17 cellular contexts compared by ENCODE assay signal in genomic region chr7:135317676-135318326, GRCh38.
A peak's percentile ranks its signal among the peaks of the same experiment; 100 is the strongest.
DNase-seq lines count a peak whose midpoint lies in the region; FAIRE-seq and TF ChIP-seq lines count a peak whose summit lies in the region.
"Had no signal": no experiment of that assay in that cellular context is flagged by ENCODE, and none has a peak within 500 bp of the region (broad histone marks: within the 10 kb centered on the region; RNA-seq: fewer than 3 reads in every experiment).

No MANE protein-coding gene starts in this region.

- CTCF ChIA-PET in H1 (lab: Charles Lee; ENCODE audit: partially characterized antibody): interaction anchor here (0.9 to 7.1 kb wide), 7 partner anchors 17 to 60 kb away, joined by 3 to 42 read pairs (median 4); no protein-coding TSS in a partner anchor

- no peak overlapping the region for H3K4me2 ChIP-seq in H1 (ENCODE audit: insufficient read depth in 1 of 2, low read depth in 2 of 2, low read length in 2 of 2)
- H3K4me2 ChIP-seq in neural progenitor cell: no peak overlapping the region
- H3K4me2 ChIP-seq: smooth muscle cell had no signal

- H4K8ac ChIP-seq in H1 (ENCODE audit: extremely low read depth, insufficient read depth, low read length): no peak overlapping the region

- no peaks in the 10 kb centered on the region for H3K79me1 ChIP-seq in H1 (ENCODE audit: low read depth, low read length)

- TF ChIP-seq CTCF in H1 (IDR thresholded peaks at IDR 0.05; ENCODE audit: control extremely low read depth in 1 of 3, insufficient read depth in 1 of 3, low read depth in 1 of 3, low read length in 3 of 3) (no peak), retinal pigment epithelial cell (conservative IDR thresholded peaks at IDR 0.05; ENCODE audit: low read depth, low read length) (no peak), ascending aorta (IDR thresholded peaks at IDR 0.05) (no peak), neural progenitor cell (IDR thresholded peaks at IDR 0.05) (no peak)

- FAIRE-seq in H1 (lab: Jason Lieb, UNC): no peak

- H3K36me3 ChIP-seq in H1 (ENCODE audit: control insufficient read depth in 2 of 4, insufficient read depth in 4 of 4, low read length in 3 of 4): no peaks in the 10 kb centered on the region; a peak in 1 of 8 replicates
- no peaks in the 10 kb centered on the region for H3K36me3 ChIP-seq in ascending aorta
- no peaks in the 10 kb centered on the region for H3K36me3 ChIP-seq in neural progenitor cell

- POLR2A ChIA-PET in H1 (lab: Charles Lee; ENCODE audit: partially characterized antibody): interaction anchor here (0.8 kb wide), 1 partner anchor 14 kb away, joined by 3 read pairs; no protein-coding TSS in a partner anchor

- H4K91ac ChIP-seq in H1 (replicated peaks; ENCODE audit: insufficient read length, low read length): no peak overlapping the region

- H3K4me1 ChIP-seq in H1 (replicated peaks in 1 of 4; ENCODE audit: control insufficient read depth in 3 of 4, insufficient read depth in 4 of 4, low read length in 3 of 4) (no peaks in the 10 kb centered on the region), ascending aorta (peaks cover 0 to 3% of the 10 kb centered on the region in 2 donors), neural progenitor cell (peaks cover 10% of the 10 kb centered on the region)

- H2AK5ac ChIP-seq in H1 (ENCODE audit: low read depth, low read length): no peak overlapping the region

- H3K9ac ChIP-seq in H1 (replicated peaks in 1 of 4; ENCODE audit: extremely low read depth in 1 of 4, low read depth in 3 of 4, low read length in 3 of 4): no peak overlapping the region
- H3K9ac ChIP-seq in neural progenitor cell: no peak overlapping the region

- no peak for TF ChIP-seq POLR2A in H1 (IDR thresholded peaks at IDR 0.05; ENCODE audit: control extremely low read depth in 1 of 2, low read depth in 2 of 2, low read length in 2 of 2)

- H3K9me3 ChIP-seq in H1 (ENCODE audit: insufficient read depth in 2 of 2, low read depth in 1 of 2, low read length in 1 of 2) (no peaks in the 10 kb centered on the region), ascending aorta (no peaks in the 10 kb centered on the region), neural progenitor cell (ENCODE audit: low read depth) (no peaks in the 10 kb centered on the region)

- no peak overlapping the region for H3K4me3 ChIP-seq in H1 (ENCODE audit: extremely low read depth in 1 of 4, insufficient read depth in 2 of 4, low read depth in 3 of 4, low read length in 4 of 4)
- H3K4me3 ChIP-seq in retinal pigment epithelial cell (ENCODE audit: low read length): no peak overlapping the region
- H3K4me3 ChIP-seq in ascending aorta: no peak overlapping the region
- no peak overlapping the region for H3K4me3 ChIP-seq in neural progenitor cell
- H3K4me3 ChIP-seq: smooth muscle cell had no signal

- no peak overlapping the region for H3K18ac ChIP-seq in H1 (ENCODE audit: extremely low read depth, low read length)

- H3K27ac ChIP-seq in H1 (ENCODE audit: low read depth, low read length): no peak overlapping the region
- H3K27ac ChIP-seq in ascending aorta: no peak overlapping the region
- H3K27ac ChIP-seq in neural progenitor cell: no peak overlapping the region

- DNase-seq in NCI-H82 (lab: John Stamatoyannopoulos, UW): peak; percentile 80
- no peak for DNase-seq in H1 (ENCODE audit: low read depth in 1 of 2, low spot score in 2 of 2)
- DNase-seq in kidney tubule cell (ENCODE audit: low spot score): peak; percentile 87
- DNase-seq in retinal pigment epithelial cell (ENCODE audit: low read depth): peak; percentile 78
- DNase-seq in NK-92 treated with Interleukin-12 subunit alpha and Interleukin-12 subunit beta, amount 100 ng/mL, for 24 hours (lab: John Stamatoyannopoulos, UW): no peak
- no peak for DNase-seq in DMS153 treated with DMSO at 0.1 percent for 48 hours (lab: John Stamatoyannopoulos, UW; ENCODE audit: unreplicated experiment)
- no peak for DNase-seq in ascending aorta (ENCODE audit: low spot score in 2 of 2)
- no peak for DNase-seq in neural progenitor cell (ENCODE audit: low spot score)
- DNase-seq: activated CD8-positive, alpha-beta memory T cell treated with anti-CD3 and anti-CD28 coated beads for 24 hours; anterior cingulate cortex; GOT3; NCI-H2171 treated with DMSO at 0.1 percent for 48 hours; stimulated activated naive B cell treated with anti-CD40 and anti-IgM and Interleukin-4, amounts not matched to agents 10 μg/mL and 1 μg/mL and 100 μg/mL, for 72 hours; T-cell had no signal

- H4K20me1 ChIP-seq in H1 (replicated peaks in 1 of 2; ENCODE audit: control insufficient read depth in 1 of 2, insufficient read depth in 2 of 2, low read length in 2 of 2) (no peaks in the 10 kb centered on the region), neural progenitor cell (ENCODE audit: low read depth) (no peaks in the 10 kb centered on the region)

- H3K14ac ChIP-seq in H1 (ENCODE audit: insufficient read length): no peak overlapping the region

- H2AFZ ChIP-seq in H1 (ENCODE audit: low read length): peak overlapping the region; percentile 93; the same call in 1 of the 2 replicates
- no peak overlapping the region for H2AFZ ChIP-seq in neural progenitor cell (replicated peaks)

- H3K9me3 Mint-ChIP-seq in neural progenitor cell: no peaks in the 10 kb centered on the region
- H3K9me3 Mint-ChIP-seq: activated T-helper 2 cell treated with anti-CD3 and anti-CD28 coated beads, Interferon-gamma antibody, Interleukin-2, Interleukin-4, amounts not matched to agents 10 μg/mL and 5 μg/mL and 100 μg/mL, durations not matched to agents 14 hours and 24 hours and 36 hours; memory B cell; stimulated activated naive B cell treated with anti-CD40 and anti-IgM and Interleukin-4, amounts not matched to agents 10 μg/mL and 1 μg/mL and 100 μg/mL, for 72 hours; T-cell had no signal

- H3K4ac ChIP-seq in H1 (replicated peaks; ENCODE audit: insufficient read length, low read depth, low read length): no peak overlapping the region

- no peaks in the 10 kb centered on the region for H3K36me3 Mint-ChIP-seq in neural progenitor cell
- H3K36me3 Mint-ChIP-seq: memory B cell; stimulated activated naive B cell treated with anti-CD40 and anti-IgM and Interleukin-4, amounts not matched to agents 10 μg/mL and 1 μg/mL and 100 μg/mL, for 72 hours; T-cell had no signal

- H2BK15ac ChIP-seq in H1 (ENCODE audit: low read length): no peak overlapping the region

- H2BK120ac ChIP-seq in H1 (replicated peaks; ENCODE audit: low read depth, low read length): no peak overlapping the region

- no peak overlapping the region for H2BK20ac ChIP-seq in H1 (ENCODE audit: low read length)

- no peak for TF ChIP-seq EP300 in H1 (IDR thresholded peaks at IDR 0.05; ENCODE audit: borderline replicate concordance in 1 of 2, low read depth in 2 of 2, low read length in 2 of 2)

- H3K56ac ChIP-seq in H1 (replicated peaks; ENCODE audit: insufficient read length, low read depth, low read length): no peak overlapping the region

- no peak for TF ChIP-seq RAD21 in H1 (IDR thresholded peaks at IDR 0.05 in 1 of 2, conservative IDR thresholded peaks at IDR 0.05 in 1 of 2; ENCODE audit: low read depth in 2 of 2, low read length in 2 of 2)

- H2BK12ac ChIP-seq in H1 (ENCODE audit: low read depth, low read length): no peak overlapping the region

- intact Hi-C loops in ascending aorta (cut with DNase I): no loop called here

- no peaks in the 10 kb centered on the region for H3K23me2 ChIP-seq in H1 (ENCODE audit: low read depth, low read length)

- no peak overlapping the region for H3K23ac ChIP-seq in H1 (ENCODE audit: insufficient read length)

- 81% methylated on average over 10 of the region's 10 CpGs; no CpG with 5 or more reads in 1 of the 2 experiments for WGBS in H1 (ENCODE audit: extremely low coverage in 1 of 2, insufficient coverage in 1 of 2, insufficient read length in 1 of 2, insufficient replicate concordance in 2 of 2, low coverage in 1 of 2, low lambda C conversion rate in 2 of 2, missing lambda C conversion rate in 1 of 2), 2 experiments

- no peak overlapping the region for H3K27ac Mint-ChIP-seq in neural progenitor cell
- H3K27ac Mint-ChIP-seq: activated T-helper 2 cell treated with anti-CD3 and anti-CD28 coated beads, Interferon-gamma antibody, Interleukin-2, Interleukin-4, amounts not matched to agents 10 μg/mL and 5 μg/mL and 100 μg/mL, durations not matched to agents 14 hours and 24 hours and 36 hours; memory B cell; stimulated activated naive B cell treated with anti-CD40 and anti-IgM and Interleukin-4, amounts not matched to agents 10 μg/mL and 1 μg/mL and 100 μg/mL, for 72 hours; T-cell had no signal

- H3K4me1 Mint-ChIP-seq in neural progenitor cell: peaks cover 7% of the 10 kb centered on the region
- H3K4me1 Mint-ChIP-seq: memory B cell; stimulated activated naive B cell treated with anti-CD40 and anti-IgM and Interleukin-4, amounts not matched to agents 10 μg/mL and 1 μg/mL and 100 μg/mL, for 72 hours; T-cell had no signal

- H3K27me3 Mint-ChIP-seq in neural progenitor cell (ENCODE audit: insufficient read depth, low read depth): peaks cover 3% of the 10 kb centered on the region
- H3K27me3 Mint-ChIP-seq: T-cell had no signal

- H3K4me3 Mint-ChIP-seq in neural progenitor cell: no peak overlapping the region
- H3K4me3 Mint-ChIP-seq: memory B cell; stimulated activated naive B cell treated with anti-CD40 and anti-IgM and Interleukin-4, amounts not matched to agents 10 μg/mL and 1 μg/mL and 100 μg/mL, for 72 hours; T-cell had no signal

- no peak overlapping the region for H4K5ac ChIP-seq in H1 (ENCODE audit: insufficient read length, low read depth, low read length)

- no peaks in the 10 kb centered on the region for H3K79me2 ChIP-seq in H1 (ENCODE audit: control insufficient read depth in 1 of 2, insufficient read depth in 2 of 2, low read length in 2 of 2)
- H3K79me2 ChIP-seq in neural progenitor cell (ENCODE audit: low read depth): no peaks in the 10 kb centered on the region

- H3F3A ChIP-seq in neural progenitor cell (ENCODE audit: low read depth): no peaks in the 10 kb centered on the region

- no peak overlapping the region for H2BK5ac ChIP-seq in H1 (ENCODE audit: low read depth, low read length)

- H3K27me3 ChIP-seq in H1 (replicated peaks in 1 of 4; ENCODE audit: control insufficient read depth in 3 of 4, extremely low read depth in 1 of 4, insufficient read depth in 3 of 4, low read length in 3 of 4) (no peaks in the 10 kb centered on the region), ascending aorta (no peaks in the 10 kb centered on the region), neural progenitor cell (no peaks in the 10 kb centered on the region)

TF ChIP-seq in H1, 55 proteins besides CTCF, POLR2A, EP300 and RAD21 (continues in another document):
- TF ChIP-seq CTBP2 (IDR thresholded peaks at IDR 0.05; ENCODE audit: borderline replicate concordance, insufficient read depth, insufficient read length, low read length) (no peak), CEBPB (IDR thresholded peaks at IDR 0.05; ENCODE audit: low read depth, low read length) (no peak), GABPA (IDR thresholded peaks at IDR 0.05; ENCODE audit: borderline replicate concordance, insufficient read depth, low read length) (no peak)

Comparison
In these comparisons a context has a peak if more than half of its experiments do, and no peak if none do; other contexts are left out.
1. DNase-seq: peak in NCI-H82 (single experiment), kidney tubule cell (single experiment) and retinal pigment epithelial cell (single experiment); none in H1 (0 of 2), NK-92 treated with Interleukin-12 subunit alpha and Interleukin-12 subunit beta, amount 100 ng/mL, for 24 hours (single experiment), DMS153 treated with DMSO at 0.1 percent for 48 hours (single experiment), ascending aorta (0 of 2) and neural progenitor cell (single experiment).